In genomic region chr2:130878933-130879332, GRCh38 we compare ENCODE assay signal across 1 cellular context.
TF ChIP-seq lines count a peak whose summit lies in the region.

No MANE protein-coding gene starts in this region.

TF ChIP-seq in IMR-90, 13 proteins besides CTCF, POLR2A, EP300 and RAD21 (continued from another document):
- TF ChIP-seq ELK1 (IDR thresholded peaks at IDR 0.05; ENCODE audit: borderline replicate concordance, low read depth, low read length) (no peak), SMC3 (IDR thresholded peaks at IDR 0.05; ENCODE audit: low read depth, low read length) (no peak), MAZ (IDR thresholded peaks at IDR 0.05; ENCODE audit: borderline replicate concordance, low read depth, low read length) (no peak), MXI1 (IDR thresholded peaks at IDR 0.05; ENCODE audit: borderline replicate concordance, low read depth, low read length) (no peak)
TF ChIP-seq in IMR-90: peak in this region for 0.
